Comparison of ENCODE assay signal across 23 cellular contexts in the genomic region with DNA sequence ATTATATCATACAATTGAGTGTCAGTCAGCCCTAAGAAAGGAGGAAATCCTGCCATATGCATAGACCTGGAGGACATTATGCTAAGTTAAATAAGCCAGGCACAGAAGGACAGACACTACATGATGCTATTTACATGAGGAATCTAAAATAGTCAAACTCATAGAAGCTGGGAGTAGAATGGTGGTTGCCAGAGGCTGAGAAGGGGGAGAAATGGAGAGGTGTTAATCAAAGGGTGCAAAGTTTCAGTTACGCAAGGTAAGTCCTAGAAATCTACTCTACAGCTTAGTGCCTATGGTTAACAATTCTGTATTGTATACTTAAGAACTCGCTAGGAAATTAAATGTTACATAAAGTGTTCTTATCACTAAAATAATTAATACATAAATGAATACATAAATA.
"Had no signal": no experiment of that assay in that cellular context is flagged by ENCODE, and none has a peak within 500 bp of the region (broad histone marks: within the 10 kb centered on the region; RNA-seq: fewer than 3 reads in every experiment).

No MANE protein-coding gene starts in this region.

- ATAC-seq: activated naive CD8-positive, alpha-beta T cell treated with anti-CD3 and anti-CD28 coated beads, Interleukin-2, amount 50 U/mL, for 24 hours; body of pancreas; left colon; naive thymus-derived CD8-positive, alpha-beta T cell had no signal

- H3K9ac ChIP-seq: neural progenitor cell had no signal

- H3K4me2 ChIP-seq: neural progenitor cell had no signal

- H2AFZ ChIP-seq: neural progenitor cell had no signal

- H3K9me3 ChIP-seq: body of pancreas, stomach, suprapubic skin, tibial nerve had no signal

- H3K4me1 ChIP-seq: neural progenitor cell, tibial nerve had no signal

- DNase-seq: activated B cell treated with CpG ODN at 0.5 μM for 24 hours; activated CD4-positive, alpha-beta T cell treated with anti-CD3 and anti-CD28 coated beads for 4 hours; activated CD4-positive, alpha-beta T cell treated with anti-CD3 and anti-CD28 coated beads, Interleukin-2, amount 50 U/mL, for 48 hours; activated gamma-delta T cell; activated naive CD4-positive, alpha-beta T cell treated with anti-CD3 and anti-CD28 coated beads, Interleukin-2, amount 50 U/mL, for 16 hours; activated naive CD8-positive, alpha-beta T cell treated with anti-CD3 and anti-CD28 coated beads, Interleukin-2, amount 50 U/mL, for 24 hours; activated T-cell treated with anti-CD3 and anti-CD28 coated beads, Interleukin-2, amount 50 U/mL, for 72 hours; anterior cingulate cortex; body of pancreas; caudate nucleus; effector CD4-positive, alpha-beta T cell; erythroblast; glutamatergic neuron; islet precursor cell; left colon; mammary epithelial cell; naive thymus-derived CD8-positive, alpha-beta T cell; posterior cingulate gyrus; stomach; T1000 had no signal

- H3K27ac ChIP-seq: body of pancreas, neural progenitor cell, stomach, suprapubic skin, tibial nerve had no signal

- H3K4me3 ChIP-seq: body of pancreas, neural progenitor cell, stomach, suprapubic skin, tibial nerve had no signal

- H3K27me3 ChIP-seq: body of pancreas, neural progenitor cell, stomach, suprapubic skin, tibial nerve had no signal

- H3K36me3 ChIP-seq: neural progenitor cell, stomach, suprapubic skin, tibial nerve had no signal
